Comparison of ENCODE assay signal across 16 cellular contexts in the genomic region with DNA sequence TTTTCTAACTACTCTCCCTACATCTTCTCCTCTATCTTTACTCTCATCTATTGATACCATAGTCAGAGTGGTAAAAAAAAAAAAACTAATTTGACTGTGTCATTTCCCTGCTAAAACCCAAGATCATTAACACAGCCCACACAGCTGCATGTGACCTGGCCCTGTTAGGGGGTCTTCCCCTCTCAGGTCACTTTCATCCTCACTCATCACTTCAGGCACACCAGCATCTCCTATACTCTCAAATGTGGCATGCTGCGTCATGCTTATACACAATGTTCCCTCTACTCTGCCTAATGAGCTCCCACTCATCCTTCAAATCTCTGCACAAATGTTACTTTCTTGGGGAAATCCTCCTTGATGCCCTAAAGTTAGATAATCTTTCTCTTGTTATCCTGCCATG.
A peak's percentile ranks its signal among the peaks of the same experiment; 100 is the strongest.
DNase-seq lines count a peak whose midpoint lies in the region; ATAC-seq and TF ChIP-seq lines count a peak whose summit lies in the region.
"Had no signal": no experiment of that assay in that cellular context is flagged by ENCODE, and none has a peak within 500 bp of the region (broad histone marks: within the 10 kb centered on the region; RNA-seq: fewer than 3 reads in every experiment).

No MANE protein-coding gene starts in this region.

- peak; percentile 30 for ATAC-seq in activated CD8-positive, alpha-beta T cell treated with anti-CD3 and anti-CD28 coated beads for 36 hours
- no peak for ATAC-seq in activated CD8-positive, alpha-beta T cell treated with anti-CD3 and anti-CD28 coated beads, Interleukin-2, amount 10 ng/mL, durations not matched to agents 7 days and 5 days
- ATAC-seq in HG02642 (IDR thresholded peaks at IDR 0.05; ENCODE audit: poor library complexity, unreplicated experiment): peak; percentile 72
- ATAC-seq in HG03439 (IDR thresholded peaks at IDR 0.05; ENCODE audit: unreplicated experiment): peak; percentile 73
- ATAC-seq in HG02588 (IDR thresholded peaks at IDR 0.05; ENCODE audit: unreplicated experiment): no peak
- ATAC-seq: gastrocnemius medialis had no signal

- peaks cover 2% of the 10 kb centered on the region for H3K36me3 Mint-ChIP-seq in activated CD8-positive, alpha-beta T cell treated with anti-CD3 and anti-CD28 coated beads for 36 hours (ENCODE audit: low read depth)
- H3K36me3 Mint-ChIP-seq in activated CD8-positive, alpha-beta T cell treated with anti-CD3 and anti-CD28 coated beads, Interleukin-2, amount 10 ng/mL, durations not matched to agents 7 days and 5 days (ENCODE audit: low read depth): peaks cover 4% of the 10 kb centered on the region

- H3K27me3 ChIP-seq in testis: no peaks in the 10 kb centered on the region
- H3K27me3 ChIP-seq: gastrocnemius medialis, neutrophil had no signal

- no peaks in the 10 kb centered on the region for H3K27me3 Mint-ChIP-seq in activated CD8-positive, alpha-beta T cell treated with anti-CD3 and anti-CD28 coated beads for 36 hours
- no peaks in the 10 kb centered on the region for H3K27me3 Mint-ChIP-seq in activated CD8-positive, alpha-beta T cell treated with anti-CD3 and anti-CD28 coated beads, Interleukin-2, amount 10 ng/mL, durations not matched to agents 7 days and 5 days (ENCODE audit: low read depth)
- H3K27me3 Mint-ChIP-seq: brain had no signal

- no peaks in the 10 kb centered on the region for H3K36me3 ChIP-seq in testis (ENCODE audit: low read depth, missing control alignments)

- CTCF ChIA-PET in activated CD8-positive, alpha-beta T cell treated with anti-CD3 and anti-CD28 coated beads for 36 hours (lab: Charles Lee): interaction anchor here (0.9 kb wide), 1 partner anchor 75 kb away, joined by 3 read pairs; no protein-coding TSS in a partner anchor
- CTCF ChIA-PET in activated CD8-positive, alpha-beta T cell treated with anti-CD3 and anti-CD28 coated beads, Interleukin-2, amount 10 ng/mL, durations not matched to agents 7 days and 5 days (lab: Charles Lee): no interaction called here

- POLR2A ChIA-PET in activated CD8-positive, alpha-beta T cell treated with anti-CD3 and anti-CD28 coated beads for 36 hours (lab: Charles Lee): no interaction called here
- POLR2A ChIA-PET in activated CD8-positive, alpha-beta T cell treated with anti-CD3 and anti-CD28 coated beads, Interleukin-2, amount 10 ng/mL, durations not matched to agents 7 days and 5 days (lab: Charles Lee): no interaction called here

- H3K4me1 ChIP-seq in testis: no peaks in the 10 kb centered on the region
- H3K4me1 ChIP-seq: gastrocnemius medialis had no signal

- no peak for TF ChIP-seq POLR2A in testis (IDR thresholded peaks at IDR 0.05)

- DNase-seq in activated CD8-positive, alpha-beta T cell treated with anti-CD3 and anti-CD28 coated beads for 36 hours: peak; percentile 23
- DNase-seq in activated CD8-positive, alpha-beta T cell treated with anti-CD3 and anti-CD28 coated beads, Interleukin-2, amount 10 ng/mL, durations not matched to agents 7 days and 5 days: no peak
- DNase-seq in testis (peak; percentile 56), NCI-H187 treated with DMSO at 0.1 percent for 48 hours (lab: John Stamatoyannopoulos, UW) (no peak), cerebellum (ENCODE audit: low spot score) (no peak)
- DNase-seq: activated CD8-positive, alpha-beta memory T cell treated with anti-CD3 and anti-CD28 coated beads for 24 hours; activated gamma-delta T cell; gastrocnemius medialis; H7; mesendoderm had no signal

- H3K4me3 ChIP-seq in testis: no peak overlapping the region
- H3K4me3 ChIP-seq: gastrocnemius medialis had no signal

- intact Hi-C loops in activated CD8-positive, alpha-beta T cell treated with anti-CD3 and anti-CD28 coated beads for 36 hours (cut with micrococcal nuclease): no loop called here
- intact Hi-C loops in testis (cut with DNase I; ENCODE audit: low total_unique reads): no loop called here

- H3K4me1 Mint-ChIP-seq in activated CD8-positive, alpha-beta T cell treated with anti-CD3 and anti-CD28 coated beads for 36 hours (ENCODE audit: low read depth): peaks cover 5% of the 10 kb centered on the region
- no peaks in the 10 kb centered on the region for H3K4me1 Mint-ChIP-seq in activated CD8-positive, alpha-beta T cell treated with anti-CD3 and anti-CD28 coated beads, Interleukin-2, amount 10 ng/mL, durations not matched to agents 7 days and 5 days (ENCODE audit: low read depth)

- TF ChIP-seq CTCF in activated CD8-positive, alpha-beta T cell treated with anti-CD3 and anti-CD28 coated beads for 36 hours (IDR thresholded peaks at IDR 0.05): no peak
- TF ChIP-seq CTCF in testis (IDR thresholded peaks at IDR 0.05): no peak

- no peak overlapping the region for H3K4me3 Mint-ChIP-seq in activated CD8-positive, alpha-beta T cell treated with anti-CD3 and anti-CD28 coated beads for 36 hours
- H3K4me3 Mint-ChIP-seq in activated CD8-positive, alpha-beta T cell treated with anti-CD3 and anti-CD28 coated beads, Interleukin-2, amount 10 ng/mL, durations not matched to agents 7 days and 5 days: no peak overlapping the region
- H3K4me3 Mint-ChIP-seq: brain had no signal

- no peaks in the 10 kb centered on the region for H3K9me3 ChIP-seq in testis
- H3K9me3 ChIP-seq: gastrocnemius medialis, neutrophil had no signal

- H3K9me3 Mint-ChIP-seq in activated CD8-positive, alpha-beta T cell treated with anti-CD3 and anti-CD28 coated beads for 36 hours: no peaks in the 10 kb centered on the region
- H3K9me3 Mint-ChIP-seq in activated CD8-positive, alpha-beta T cell treated with anti-CD3 and anti-CD28 coated beads, Interleukin-2, amount 10 ng/mL, durations not matched to agents 7 days and 5 days (ENCODE audit: insufficient read depth): no peaks in the 10 kb centered on the region
- H3K9me3 Mint-ChIP-seq: brain had no signal

- no peak overlapping the region for H3K27ac ChIP-seq in testis
- H3K27ac ChIP-seq: 22Rv1, gastrocnemius medialis, neutrophil had no signal

- no peak overlapping the region for H3K27ac Mint-ChIP-seq in activated CD8-positive, alpha-beta T cell treated with anti-CD3 and anti-CD28 coated beads for 36 hours
- H3K27ac Mint-ChIP-seq in activated CD8-positive, alpha-beta T cell treated with anti-CD3 and anti-CD28 coated beads, Interleukin-2, amount 10 ng/mL, durations not matched to agents 7 days and 5 days: no peak overlapping the region

- 71 to 81% methylated on average over 1 of the region's 1 CpG for WGBS in testis, 2 donors

Comparison
In these comparisons a context has a peak if more than half of its experiments do, and no peak if none do; other contexts are left out.
1. ATAC-seq: peak in activated CD8-positive, alpha-beta T cell treated with anti-CD3 and anti-CD28 coated beads for 36 hours (single experiment), HG02642 (single experiment) and HG03439 (single experiment); none in activated CD8-positive, alpha-beta T cell treated with anti-CD3 and anti-CD28 coated beads, Interleukin-2, amount 10 ng/mL, durations not matched to agents 7 days and 5 days (single experiment) and HG02588 (single experiment).
2. DNase-seq: peak in activated CD8-positive, alpha-beta T cell treated with anti-CD3 and anti-CD28 coated beads for 36 hours (single experiment) and testis (single experiment); none in activated CD8-positive, alpha-beta T cell treated with anti-CD3 and anti-CD28 coated beads, Interleukin-2, amount 10 ng/mL, durations not matched to agents 7 days and 5 days (single experiment), NCI-H187 treated with DMSO at 0.1 percent for 48 hours (single experiment) and cerebellum (single experiment).